12 cellular contexts compared by ENCODE assay signal in genomic region chr12:109277899-109278762, GRCh38. TPM values are rescaled to one million over a fixed set of nuclear protein-coding genes. Genes with fewer than 3 reads are reported as not detected.
DNase-seq lines count a peak whose midpoint lies in the region; ATAC-seq and TF ChIP-seq lines count a peak whose summit lies in the region.
"Had no signal": no experiment of that assay in that cellular context is flagged by ENCODE, and none has a peak within 500 bp of the region (broad histone marks: within the 10 kb centered on the region; RNA-seq: fewer than 3 reads in every experiment).

No MANE protein-coding gene starts in this region.

- TF ChIP-seq CTCF in esophagus muscularis mucosa (IDR thresholded peaks at IDR 0.05) (peak in 1 of 3 experiments; percentile 19), ovary (IDR thresholded peaks at IDR 0.05) (no peak), GM10248 (IDR thresholded peaks at IDR 0.05; ENCODE audit: control extremely low read depth, extremely low read depth, low read depth, missing control alignments) (no peak)

- TF ChIP-seq POLR2A in esophagus muscularis mucosa (IDR thresholded peaks at IDR 0.05; ENCODE audit: low read depth) (no peak), ovary (IDR thresholded peaks at IDR 0.05) (no peak)

- H3K4me1 ChIP-seq in esophagus muscularis mucosa (peaks cover 6 to 46% (median 27%) of the 10 kb centered on the region in 4 donors), ovary (ENCODE audit: insufficient read depth) (peaks cover 11% of the 10 kb centered on the region)

- H3K27ac ChIP-seq in esophagus muscularis mucosa (replicated peaks in 1 of 4) (peak overlapping the region; percentile 26 to 61 (median 53)), ovary (no peak overlapping the region)
- H3K27ac ChIP-seq: neutrophil had no signal

- intact Hi-C loops in esophagus muscularis mucosa (cut with DNase I) (no loop called here), ovary (cut with DNase I) (no loop called here)

- CTCF ChIA-PET in GM10248 (lab: Yijun Ruan, JAX), result interaction anchor here (1.0 to 1.4 kb wide), 2 partner anchors 14 to 18 kb away, joined by 3 to 6 read pairs; no protein-coding TSS in a partner anchor

- H3K9me3 ChIP-seq in esophagus muscularis mucosa (no peaks in the 10 kb centered on the region), ovary (no peaks in the 10 kb centered on the region)
- H3K9me3 ChIP-seq: heart left ventricle, neutrophil had no signal

- H3K4me3 ChIP-seq in esophagus muscularis mucosa, result no peak overlapping the region
- no peak overlapping the region for H3K4me3 ChIP-seq in ovary
- H3K4me3 ChIP-seq: heart left ventricle had no signal

- POLR2A ChIA-PET in GM10248 (lab: Yijun Ruan, JAX), result no interaction called here

- no peaks in the 10 kb centered on the region for H3K36me3 ChIP-seq in esophagus muscularis mucosa
- H3K36me3 ChIP-seq in ovary, result no peaks in the 10 kb centered on the region
- H3K36me3 ChIP-seq: heart left ventricle, neutrophil had no signal

- TF ChIP-seq EP300 in esophagus muscularis mucosa (IDR thresholded peaks at IDR 0.05), result no peak
- TF ChIP-seq EP300 in ovary (IDR thresholded peaks at IDR 0.05), result no peak

- H3K27me3 ChIP-seq in esophagus muscularis mucosa (no peaks in the 10 kb centered on the region), ovary (no peaks in the 10 kb centered on the region)
- H3K27me3 ChIP-seq: heart left ventricle had no signal

- DNase-seq in ELF-1 (ENCODE audit: low read depth, low spot score), result peak; percentile 20
- peak; percentile 25 for DNase-seq in NCI-H2196 treated with DMSO at 0.1 percent for 48 hours (lab: John Stamatoyannopoulos, UW; ENCODE audit: unreplicated experiment)
- DNase-seq in esophagus muscularis mucosa (ENCODE audit: extremely low spot score), result no peak
- peak in 4 of 5 donors; percentile 47 to 82 (median 65) for DNase-seq in ovary
- no peak for DNase-seq in activated effector memory CD4-positive, alpha-beta T cell treated with Interleukin-2 at 50 U/mL for 16 hours
- no peak for DNase-seq in anterior cingulate cortex (lab: John Stamatoyannopoulos, UW)
- DNase-seq in GM10248 (ENCODE audit: extremely low spot score), result no peak
- DNase-seq: activated CD8-positive, alpha-beta T cell treated with anti-CD3 and anti-CD28 coated beads, Interleukin-2, amount 10 ng/mL, durations not matched to agents 7 days and 5 days; GDM1; heart left ventricle had no signal

- ATAC-seq in HG02763 (IDR thresholded peaks at IDR 0.05; ENCODE audit: unreplicated experiment), result no peak
- ATAC-seq: activated CD8-positive, alpha-beta T cell treated with anti-CD3 and anti-CD28 coated beads, Interleukin-2, amount 10 ng/mL, durations not matched to agents 7 days and 5 days had no signal

- 45% methylated on average over 15 of the region's 15 CpGs for WGBS in esophagus muscularis mucosa
- WGBS in ovary, 3 donors, result 11 to 19% (median 17%) methylated on average over 15 of the region's 15 CpGs

RNA-seq across cellular contexts. Expression of gene FOXN4, which starts 31.0 kb away (rescaled TPM):
- not detected for total RNA-seq in esophagus muscularis mucosa
- under 1 TPM in 2 of 7 donors, not detected in 5; 0.20 to 0.80 TPM for total RNA-seq in ovary
- under 1 TPM in 1 of 2 donors, not detected in 1; 0.05 TPM for polyA plus RNA-seq in ovary
- total RNA-seq: activated CD8-positive, alpha-beta T cell treated with anti-CD3 and anti-CD28 coated beads, Interleukin-2, amount 10 ng/mL, durations not matched to agents 7 days and 5 days; heart left ventricle had no signal
- polyA plus RNA-seq: heart left ventricle had no signal

Comparison
In these comparisons a context has a peak if more than half of its experiments do, and no peak if none do; other contexts are left out.
1. DNase-seq: peak in ELF-1 (single experiment), NCI-H2196 treated with DMSO at 0.1 percent for 48 hours (single experiment) and ovary (4 of 5); none in esophagus muscularis mucosa (single experiment), activated effector memory CD4-positive, alpha-beta T cell treated with Interleukin-2 at 50 U/mL for 16 hours (single experiment), anterior cingulate cortex (0 of 58) and GM10248 (single experiment).
2. H3K27ac ChIP-seq: peak in esophagus muscularis mucosa (4 of 4); none in ovary (0 of 2).